Comparison of ENCODE assay signal across 8 cellular contexts in the genomic region with DNA sequence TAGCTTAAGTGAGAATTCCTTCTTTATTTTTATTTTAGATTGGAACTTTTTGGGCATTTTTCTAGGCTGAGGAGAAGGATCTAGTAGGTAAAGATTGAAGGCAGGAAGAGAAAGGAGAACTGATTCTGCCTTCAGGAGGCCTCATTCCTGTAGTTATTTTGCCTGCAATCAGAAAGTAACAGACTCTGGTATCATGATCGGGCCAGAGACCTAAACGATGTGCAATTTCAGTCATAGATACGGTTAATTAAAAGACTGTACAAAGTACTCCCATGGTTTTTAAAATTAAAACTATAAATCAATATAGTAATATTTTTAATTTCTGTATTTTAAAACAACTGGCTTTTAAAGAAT.
DNase-seq lines count a peak whose midpoint lies in the region; ATAC-seq lines count a peak whose summit lies in the region.
"Not testable (repeated sequence)": the region's sequence is repeated elsewhere in the genome, so short reads cannot be mapped to it uniquely, and the experiment has no call there.

No MANE protein-coding gene starts in this region.

- H3K27ac Mint-ChIP-seq in memory B cell: not testable (repeated sequence)

- H3K4me3 Mint-ChIP-seq in memory B cell: not testable (repeated sequence)

- ATAC-seq in GM18511 (IDR thresholded peaks at IDR 0.05; ENCODE audit: unreplicated experiment): peak; percentile 62
- peak; percentile 38 for ATAC-seq in GM19023 (IDR thresholded peaks at IDR 0.05; ENCODE audit: unreplicated experiment)
- peak; percentile 55 for ATAC-seq in GM21381 (IDR thresholded peaks at IDR 0.05; ENCODE audit: unreplicated experiment)
- peak; percentile 35 for ATAC-seq in GM21825 (IDR thresholded peaks at IDR 0.05; ENCODE audit: unreplicated experiment)
- peak; percentile 37 for ATAC-seq in HG02938 (IDR thresholded peaks at IDR 0.05; ENCODE audit: unreplicated experiment)
- peak; percentile 49 for ATAC-seq in HG03354 (IDR thresholded peaks at IDR 0.05; ENCODE audit: poor library complexity, severe bottlenecking, unreplicated experiment)
- ATAC-seq in activated CD4-positive, CD25-positive, alpha-beta regulatory T cell treated with anti-CD3 and anti-CD28 coated beads, Interleukin-2, amount 50 U/mL, for 24 hours: peak; percentile 8 to 54
- peak; percentile 17 for ATAC-seq in memory B cell (ENCODE audit: low read depth)

- DNase-seq in memory B cell (ENCODE audit: low spot score in 2 of 2): not testable (repeated sequence)

- H3K9me3 Mint-ChIP-seq in memory B cell: not testable (repeated sequence)

- H3K27me3 Mint-ChIP-seq in memory B cell: not testable (repeated sequence)

- H3K4me1 Mint-ChIP-seq in memory B cell: not testable (repeated sequence)

- not testable (repeated sequence) for H3K36me3 Mint-ChIP-seq in memory B cell
